8 cellular contexts compared by ENCODE assay signal in genomic region chr22:40436460-40437431, GRCh38.
DNase-seq lines count a peak whose midpoint lies in the region; ATAC-seq and TF ChIP-seq lines count a peak whose summit lies in the region.

No MANE protein-coding gene starts in this region.

- ATAC-seq in stimulated activated naive CD8-positive, alpha-beta T cell treated with anti-CD3 and anti-CD28 coated beads, Interleukin-15, Interleukin-2, amounts not matched to agents 100 U/mL and 50 U/mL, for 24 hours, result peak; percentile 90

- H3K4me1 ChIP-seq in Peyer's patch (peaks cover 0 to 21% (median 9%) of the 10 kb centered on the region in 4 donors), breast epithelium (peaks cover 0 to 12% of the 10 kb centered on the region in 2 donors)

- TF ChIP-seq CTCF in GM20000 (IDR thresholded peaks at IDR 0.05; ENCODE audit: extremely low read depth, missing control alignments) (peak; percentile 14), Peyer's patch (IDR thresholded peaks at IDR 0.05) (peak; percentile 43 to 76 (median 72)), breast epithelium (IDR thresholded peaks at IDR 0.05) (peak; percentile 75 to 83 (median 79)), kidney epithelial cell (IDR thresholded peaks at IDR 0.05; ENCODE audit: insufficient read depth, low read length, poor library complexity, severe bottlenecking) (peak; percentile 52)

- no peak for TF ChIP-seq POLR2A in Peyer's patch (IDR thresholded peaks at IDR 0.05)
- TF ChIP-seq POLR2A in breast epithelium (IDR thresholded peaks at IDR 0.05), result no peak

- H3K27ac ChIP-seq in Peyer's patch (peak overlapping the region in 3 of 4 donors; percentile 19 to 76 (median 47)), breast epithelium (peak overlapping the region; percentile 70 to 76)

- H3K27me3 ChIP-seq in Peyer's patch, result no peaks in the 10 kb centered on the region
- H3K27me3 ChIP-seq in breast epithelium, result no peaks in the 10 kb centered on the region
- H3K27me3 ChIP-seq in kidney epithelial cell (ENCODE audit: control insufficient read depth, insufficient read depth, low read length), result no peaks in the 10 kb centered on the region

- DNase-seq in DMS79 treated with DMSO at 0.1 percent for 48 hours (lab: John Stamatoyannopoulos, UW), result peak; percentile 12
- no peak for DNase-seq in DMS79 (lab: John Stamatoyannopoulos, UW)
- DNase-seq in GM20000 (ENCODE audit: low spot score), result peak; percentile 57
- DNase-seq in HT1080 (ENCODE audit: low read depth), result peak; percentile 63
- DNase-seq in Peyer's patch, result peak in 2 of 3 donors; percentile 50 to 58
- DNase-seq in breast epithelium (ENCODE audit: low spot score in 2 of 2), result no peak
- DNase-seq in kidney epithelial cell (ENCODE audit: low read depth), result peak; percentile 21
- peak; percentile 50 for DNase-seq in stimulated activated naive CD8-positive, alpha-beta T cell treated with anti-CD3 and anti-CD28 coated beads, Interleukin-15, Interleukin-2, amounts not matched to agents 100 U/mL and 50 U/mL, for 24 hours

- H3K36me3 ChIP-seq in Peyer's patch (peaks cover 0 to 7% (median 0%) of the 10 kb centered on the region in 3 donors), breast epithelium (no peaks in the 10 kb centered on the region), kidney epithelial cell (ENCODE audit: control insufficient read depth, insufficient read depth, low read length) (no peaks in the 10 kb centered on the region)

- peak overlapping the region in 2 of 4 donors; percentile 14 to 15 for H3K4me3 ChIP-seq in Peyer's patch
- peak overlapping the region in 2 of 3 donors; percentile 28 to 43 for H3K4me3 ChIP-seq in breast epithelium
- H3K4me3 ChIP-seq in kidney epithelial cell (ENCODE audit: low read depth, low read length), result no peak overlapping the region

- intact Hi-C loops in breast epithelium (cut with DNase I; ENCODE audit: low total_unique reads), result no loop called here

- H3K9me3 ChIP-seq in Peyer's patch, result no peaks in the 10 kb centered on the region
- H3K9me3 ChIP-seq in breast epithelium, result no peaks in the 10 kb centered on the region

Comparison
In these comparisons a context has a peak if more than half of its experiments do, and no peak if none do; other contexts are left out.
1. DNase-seq: peak in DMS79 treated with DMSO at 0.1 percent for 48 hours (single experiment), GM20000 (single experiment), HT1080 (single experiment), Peyer's patch (2 of 3), kidney epithelial cell (single experiment) and stimulated activated naive CD8-positive, alpha-beta T cell treated with anti-CD3 and anti-CD28 coated beads, Interleukin-15, Interleukin-2, amounts not matched to agents 100 U/mL and 50 U/mL, for 24 hours (single experiment); none in DMS79 (single experiment) and breast epithelium (0 of 2).
2. CTCF ChIP-seq: peak in every context shown above with its lines; median percentile 79 in breast epithelium; 72 in Peyer's patch; 52 in kidney epithelial cell; 14 in GM20000.